Comparison of ENCODE assay signal across 13 cellular contexts in genomic region chr16:70162041-70162451, GRCh38. TPM values are rescaled to one million over a fixed set of nuclear protein-coding genes. Genes with fewer than 3 reads are reported as not detected.
DNase-seq lines count a peak whose midpoint lies in the region; ATAC-seq and TF ChIP-seq lines count a peak whose summit lies in the region.
"Had no signal": no experiment of that assay in that cellular context is flagged by ENCODE, and none has a peak within 500 bp of the region (broad histone marks: within the 10 kb centered on the region; RNA-seq: fewer than 3 reads in every experiment).

No MANE protein-coding gene starts in this region.

- H3K4me3 ChIP-seq in neuronal stem cell (ENCODE audit: low read length in 2 of 2) (no peak overlapping the region), Peyer's patch (no peak overlapping the region)

- H4K8ac ChIP-seq in neuronal stem cell (ENCODE audit: low read depth, low read length), result no peak overlapping the region

- no peak overlapping the region for H3K4ac ChIP-seq in neuronal stem cell (ENCODE audit: low read length)

- H3K18ac ChIP-seq in neuronal stem cell (ENCODE audit: low read length), result no peak overlapping the region

- no peak for TF ChIP-seq CTCF in activated B cell treated with CpG ODN at 0.5 μM for 24 hours (IDR thresholded peaks at IDR 0.05)
- TF ChIP-seq CTCF in type B pancreatic cell (conservative IDR thresholded peaks at IDR 0.05), result no peak
- TF ChIP-seq CTCF in Peyer's patch (IDR thresholded peaks at IDR 0.05), result no peak

- H2BK15ac ChIP-seq in neuronal stem cell (ENCODE audit: low read length), result no peak overlapping the region

- CTCF ChIA-PET in activated B cell treated with CpG ODN at 0.5 μM for 24 hours (lab: Charles Lee), result no interaction called here

- no peak for TF ChIP-seq POLR2A in Peyer's patch (IDR thresholded peaks at IDR 0.05)

- H3K23ac ChIP-seq in neuronal stem cell (ENCODE audit: low read depth, low read length, poor library complexity), result no peak overlapping the region

- H3K36me3 Mint-ChIP-seq in activated T-cell treated with anti-CD3 and anti-CD28 coated beads, Interleukin-2, amount 50 U/mL, for 24 hours (ENCODE audit: low read depth), result peaks cover 14% of the 10 kb centered on the region
- H3K36me3 Mint-ChIP-seq in activated B cell treated with CpG ODN at 0.5 μM for 24 hours (ENCODE audit: low read depth), result peaks cover 15% of the 10 kb centered on the region
- H3K36me3 Mint-ChIP-seq in type B pancreatic cell, result peaks cover 8% of the 10 kb centered on the region

- no peak overlapping the region for H2AK5ac ChIP-seq in neuronal stem cell (ENCODE audit: low read depth, low read length)

- no peak for ATAC-seq in activated B cell treated with CpG ODN at 0.5 μM for 24 hours (ENCODE audit: low read depth)
- no peak for ATAC-seq in HG02763 (IDR thresholded peaks at IDR 0.05; ENCODE audit: unreplicated experiment)

- H3K27me3 Mint-ChIP-seq in activated T-cell treated with anti-CD3 and anti-CD28 coated beads, Interleukin-2, amount 50 U/mL, for 24 hours, result no peaks in the 10 kb centered on the region
- H3K27me3 Mint-ChIP-seq in activated B cell treated with CpG ODN at 0.5 μM for 24 hours (no peaks in the 10 kb centered on the region), type B pancreatic cell (no peaks in the 10 kb centered on the region)
- H3K27me3 Mint-ChIP-seq: B cell had no signal

- H3K9me3 ChIP-seq in neuronal stem cell (replicated peaks in 1 of 2; ENCODE audit: control insufficient read depth in 2 of 2, insufficient read depth in 1 of 2, low read depth in 1 of 2, low read length in 2 of 2), result no peaks in the 10 kb centered on the region
- no peaks in the 10 kb centered on the region for H3K9me3 ChIP-seq in Peyer's patch

- no peak overlapping the region for H3K14ac ChIP-seq in neuronal stem cell (ENCODE audit: low read length)

- POLR2A ChIA-PET in activated B cell treated with CpG ODN at 0.5 μM for 24 hours (lab: Charles Lee), result no interaction called here

- H2AFZ ChIP-seq in neuronal stem cell (ENCODE audit: low read length), result no peak overlapping the region

- H3K27me3 ChIP-seq in neuronal stem cell (ENCODE audit: control insufficient read depth in 3 of 3, insufficient read depth in 3 of 3, low read depth in 1 of 3, low read length in 3 of 3) (no peaks in the 10 kb centered on the region), Peyer's patch (no peaks in the 10 kb centered on the region)

- H2BK12ac ChIP-seq in neuronal stem cell (ENCODE audit: low read length), result no peak overlapping the region

- no peak overlapping the region for H4K91ac ChIP-seq in neuronal stem cell (ENCODE audit: low read depth, low read length, poor library complexity)

- peak overlapping the region; percentile 57 for H3K27ac Mint-ChIP-seq in activated T-cell treated with anti-CD3 and anti-CD28 coated beads, Interleukin-2, amount 50 U/mL, for 24 hours
- H3K27ac Mint-ChIP-seq in activated B cell treated with CpG ODN at 0.5 μM for 24 hours (peak overlapping the region; percentile 4), type B pancreatic cell (no peak overlapping the region)
- H3K27ac Mint-ChIP-seq: B cell had no signal

- H3K79me1 ChIP-seq in neuronal stem cell (ENCODE audit: low read depth, low read length), result no peaks in the 10 kb centered on the region

- H3K27ac ChIP-seq in neuronal stem cell (replicated peaks; ENCODE audit: low read length) (no peak overlapping the region), Peyer's patch (no peak overlapping the region)

- H2BK5ac ChIP-seq in neuronal stem cell (ENCODE audit: low read length), result no peak overlapping the region

- H3K4me2 ChIP-seq in neuronal stem cell (ENCODE audit: insufficient read depth, low read length, poor library complexity, severe bottlenecking), result no peak overlapping the region

- no CpG with 5 or more reads among the region's 7 CpGs for WGBS in neuronal stem cell (ENCODE audit: extremely low coverage in 2 of 2, insufficient read length in 2 of 2, insufficient replicate concordance in 1 of 2), 2 donors

- no peak overlapping the region for H3K4me3 Mint-ChIP-seq in activated T-cell treated with anti-CD3 and anti-CD28 coated beads, Interleukin-2, amount 50 U/mL, for 24 hours
- H3K4me3 Mint-ChIP-seq in activated B cell treated with CpG ODN at 0.5 μM for 24 hours (no peak overlapping the region), type B pancreatic cell (no peak overlapping the region)
- H3K4me3 Mint-ChIP-seq: B cell, nephron had no signal

- no peak for DNase-seq in activated T-cell treated with anti-CD3 and anti-CD28 coated beads, Interleukin-2, amount 50 U/mL, for 24 hours
- no peak for DNase-seq in activated T-cell treated with anti-CD3 and anti-CD28 coated beads for 4 hours
- no peak for DNase-seq in activated B cell treated with CpG ODN at 0.5 μM for 24 hours
- DNase-seq in iPS-NIHi11 (ENCODE audit: low spot score), result peak; percentile 13
- peak; percentile 44 for DNase-seq in type B pancreatic cell (ENCODE audit: extremely low spot score, unreplicated experiment)
- DNase-seq in neuronal stem cell (ENCODE audit: low spot score), result no peak
- DNase-seq in Peyer's patch, result no peak
- DNase-seq: activated CD4-positive, alpha-beta T cell treated with anti-CD3 and anti-CD28 coated beads, Interleukin-2, amount 50 U/mL, for 1 hour; cortex of kidney; NCI-H748 treated with DMSO at 0.1 percent for 48 hours had no signal

- peaks cover 3% of the 10 kb centered on the region for H3K4me1 Mint-ChIP-seq in activated T-cell treated with anti-CD3 and anti-CD28 coated beads, Interleukin-2, amount 50 U/mL, for 24 hours (ENCODE audit: low read depth)
- peaks cover 3% of the 10 kb centered on the region for H3K4me1 Mint-ChIP-seq in activated B cell treated with CpG ODN at 0.5 μM for 24 hours
- H3K4me1 Mint-ChIP-seq in type B pancreatic cell (ENCODE audit: unreplicated experiment), result peaks cover 10% of the 10 kb centered on the region

- no peaks in the 10 kb centered on the region for H3K9me3 Mint-ChIP-seq in activated T-cell treated with anti-CD3 and anti-CD28 coated beads, Interleukin-2, amount 50 U/mL, for 24 hours
- H3K9me3 Mint-ChIP-seq in activated B cell treated with CpG ODN at 0.5 μM for 24 hours (no peaks in the 10 kb centered on the region), type B pancreatic cell (no peaks in the 10 kb centered on the region)
- H3K9me3 Mint-ChIP-seq: nephron had no signal

- H3K4me1 ChIP-seq in neuronal stem cell (ENCODE audit: control insufficient read depth in 2 of 2, insufficient read depth in 1 of 2, low read depth in 1 of 2, low read length in 2 of 2), result peaks cover 0 to 5% of the 10 kb centered on the region in 2 donors
- H3K4me1 ChIP-seq in Peyer's patch, result peaks cover 0 to 7% (median 0%) of the 10 kb centered on the region in 4 donors

- intact Hi-C loops in activated B cell treated with CpG ODN at 0.5 μM for 24 hours (cut with micrococcal nuclease), result loop anchor here (10.0 kb wide), 3 partner anchors 93 to 613 kb away; partner anchors contain the start of gene EXOSC6

- H3K36me3 ChIP-seq in neuronal stem cell (replicated peaks in 1 of 2; ENCODE audit: control insufficient read depth in 2 of 2, insufficient read depth in 2 of 2, low read length in 2 of 2), result peaks cover 33 to 57% of the 10 kb centered on the region in 2 donors
- peaks cover 0 to 60% (median 2%) of the 10 kb centered on the region in 3 donors for H3K36me3 ChIP-seq in Peyer's patch

- H2BK120ac ChIP-seq in neuronal stem cell (ENCODE audit: low read depth, low read length), result no peak overlapping the region

- H3K9ac ChIP-seq in neuronal stem cell (ENCODE audit: low read depth, low read length, poor library complexity), result no peak overlapping the region

RNA-seq across cellular contexts. Expression of gene CLEC18C, which starts 11.5 kb away (rescaled TPM):
- total RNA-seq in activated B cell treated with CpG ODN at 0.5 μM for 24 hours (0.31 and 0.46 TPM in 2 replicates), type B pancreatic cell (ENCODE audit: low replicate concordance) (1.1 TPM in 1 of 2 replicates, not detected in the other), Peyer's patch (1 to 10 TPM in 3 of 4 donors, not detected in 1; 1.0 to 1.9 (median 1.2) TPM)
- 6.3 TPM for polyA plus RNA-seq in neuronal stem cell (2013, experiment 1 of 2)
- 6.5 TPM for polyA plus RNA-seq in neuronal stem cell (2013, experiment 2 of 2)

RNA-seq across cellular contexts. Expression of gene PDPR, which starts 47.9 kb away (rescaled TPM):
- 20.9 and 22.1 TPM in 2 replicates for total RNA-seq in activated B cell treated with CpG ODN at 0.5 μM for 24 hours
- total RNA-seq in type B pancreatic cell (ENCODE audit: low replicate concordance), result 15.3 and 29.9 TPM in 2 replicates
- 12.2 TPM for polyA plus RNA-seq in neuronal stem cell (2013, experiment 1 of 2)
- 12.3 TPM for polyA plus RNA-seq in neuronal stem cell (2013, experiment 2 of 2)
- 10 to 100 TPM; 30.5 to 55.8 (median 35.9) TPM for total RNA-seq in Peyer's patch

Comparison
In these comparisons a context has a peak if more than half of its experiments do, and no peak if none do; other contexts are left out.
1. DNase-seq: peak in iPS-NIHi11 (single experiment) and type B pancreatic cell (single experiment); none in activated T-cell treated with anti-CD3 and anti-CD28 coated beads, Interleukin-2, amount 50 U/mL, for 24 hours (single experiment), activated T-cell treated with anti-CD3 and anti-CD28 coated beads for 4 hours (single experiment), activated B cell treated with CpG ODN at 0.5 μM for 24 hours (single experiment), neuronal stem cell (single experiment) and Peyer's patch (0 of 3).